22 cellular contexts compared by ENCODE assay signal in the genomic region with DNA sequence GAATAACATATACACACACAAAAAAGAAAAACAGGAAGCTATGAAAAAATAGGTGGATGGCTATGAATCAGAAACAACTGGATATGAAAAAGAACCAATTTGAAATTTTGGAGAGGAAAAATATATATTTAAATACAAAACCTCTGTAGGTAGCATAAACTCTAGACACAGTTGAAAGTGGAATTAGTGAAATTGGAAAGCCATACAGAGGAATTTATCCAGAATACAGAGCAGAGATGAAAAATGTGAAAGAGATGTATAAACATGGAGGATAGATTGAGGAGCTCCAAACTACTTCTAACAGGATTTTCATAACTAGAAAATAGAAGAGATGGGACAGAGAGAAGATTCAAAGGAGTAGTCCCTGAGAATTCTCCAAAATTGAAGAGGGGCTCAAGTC.
DNase-seq lines count a peak whose midpoint lies in the region; ATAC-seq and TF ChIP-seq lines count a peak whose summit lies in the region.
"Had no signal": no experiment of that assay in that cellular context is flagged by ENCODE, and none has a peak within 500 bp of the region (broad histone marks: within the 10 kb centered on the region; RNA-seq: fewer than 3 reads in every experiment).

No MANE protein-coding gene starts in this region.

- no peaks in the 10 kb centered on the region for H3K27me3 ChIP-seq in adipocyte (replicated peaks; ENCODE audit: control insufficient read depth, insufficient read depth, low read length)
- H3K27me3 ChIP-seq in CD4-positive, alpha-beta T cell (ENCODE audit: control insufficient read depth, insufficient read depth, low read length) = no peaks in the 10 kb centered on the region
- H3K27me3 ChIP-seq: BE2C; BLaER1 treated with 17β-estradiol and CSF1 and Interleukin-3, amounts not matched to agents 10 nM and 100 nM had no signal

- TF ChIP-seq CTCF in HEK293 (tag by site-specific recombination; IDR thresholded peaks at IDR 0.05) = no peak
- TF ChIP-seq CTCF in chondrocyte (IDR thresholded peaks at IDR 0.05) = no peak
- no peak for TF ChIP-seq CTCF in CD4-positive, alpha-beta T cell (IDR thresholded peaks at IDR 0.05)

- H3K36me3 ChIP-seq in HEK293 (ENCODE audit: control insufficient read depth in 2 of 2, insufficient read depth in 1 of 2, low read length in 2 of 2) = no peaks in the 10 kb centered on the region; a peak in 2 of 3 replicates
- H3K36me3 ChIP-seq in adipocyte (ENCODE audit: control insufficient read depth, insufficient read depth, low read length, severe bottlenecking) = peaks cover 36% of the 10 kb centered on the region
- H3K36me3 ChIP-seq: BE2C had no signal

- no peak for ATAC-seq in CD4-positive, alpha-beta T cell (ENCODE audit: poor library complexity)
- ATAC-seq: A549, GM23338, HCT116 had no signal

- H3K9me3 Mint-ChIP-seq in chondrocyte (ENCODE audit: low read depth) = peaks cover 40% of the 10 kb centered on the region
- H3K9me3 Mint-ChIP-seq in CD4-positive, alpha-beta T cell = peaks cover 23% of the 10 kb centered on the region

- H3K9me3 ChIP-seq in HEK293 (ENCODE audit: control insufficient read depth, insufficient read depth, low read depth, low read length) (peaks cover 7% of the 10 kb centered on the region), adipocyte (ENCODE audit: control insufficient read depth, low read length) (peaks cover 47% of the 10 kb centered on the region)
- H3K9me3 ChIP-seq in CD4-positive, alpha-beta T cell (ENCODE audit: control insufficient read depth, low read length) = peaks cover 33% of the 10 kb centered on the region
- H3K9me3 ChIP-seq: BE2C had no signal

- DNase-seq in adipocyte (ENCODE audit: low read depth) (no peak), chondrocyte (ENCODE audit: low spot score) (no peak), NCI-H2171 treated with DMSO at 0.1 percent for 48 hours (lab: John Stamatoyannopoulos, UW) (no peak)
- no peak for DNase-seq in activated CD4-positive, CD25-positive, alpha-beta regulatory T cell treated with anti-CD3 and anti-CD28 coated beads, Interleukin-2, amount 50 U/mL, for 72 hours
- DNase-seq in CD4-positive, alpha-beta T cell = no peak
- DNase-seq: 8988T; ACHN; AML-193; BE2C; Calu3; CD4-positive, alpha-beta memory T cell; COR-L47; DMS53; DMS79 treated with DMSO at 0.1 percent for 48 hours; GF-D8; H9 had no signal

- H3K4me3 ChIP-seq in HEK293 (ENCODE audit: low read depth, low read length) = no peak overlapping the region
- H3K4me3 ChIP-seq in adipocyte (ENCODE audit: low read length) = peak overlapping the region; percentile 15
- H3K4me3 ChIP-seq: A549, GM23338 had no signal

- peak overlapping the region; percentile 98 for H3K27ac Mint-ChIP-seq in chondrocyte (ENCODE audit: unreplicated experiment)
- no peak overlapping the region for H3K27ac Mint-ChIP-seq in CD4-positive, alpha-beta T cell
- H3K27ac Mint-ChIP-seq: CD14-positive monocyte; CD4-positive, alpha-beta memory T cell; GM23338; H9 had no signal

- H3K4me3 Mint-ChIP-seq in chondrocyte (ENCODE audit: unreplicated experiment) = no peak overlapping the region
- H3K4me3 Mint-ChIP-seq in CD4-positive, alpha-beta T cell = no peak overlapping the region
- H3K4me3 Mint-ChIP-seq: CD14-positive monocyte; CD4-positive, alpha-beta memory T cell; GM23338; H9 had no signal

- intact Hi-C loops in CD4-positive, alpha-beta T cell (cut with DNase I, micrococcal nuclease) = no loop called here

- H3K27me3 Mint-ChIP-seq in chondrocyte (ENCODE audit: low read depth) = no peaks in the 10 kb centered on the region
- H3K27me3 Mint-ChIP-seq in CD4-positive, alpha-beta T cell = no peaks in the 10 kb centered on the region

- H3K4me1 ChIP-seq in HEK293 (ENCODE audit: control insufficient read depth, insufficient read depth, low read length) (no peaks in the 10 kb centered on the region), adipocyte (ENCODE audit: control insufficient read depth, insufficient read depth, low read length) (peaks cover 16% of the 10 kb centered on the region)
- H3K4me1 ChIP-seq: A549, BE2C had no signal

- POLR2A ChIA-PET in HEK293 (lab: Yijun Ruan, JAX) = no interaction called here
- POLR2A ChIA-PET in CD4-positive, alpha-beta T cell (lab: Charles Lee) = no interaction called here

- H3K9ac ChIP-seq in adipocyte (ENCODE audit: low read length) = no peak overlapping the region
- H3K9ac ChIP-seq: BLaER1 treated with 17β-estradiol and CSF1 and Interleukin-3, amounts not matched to agents 10 nM and 100 nM had no signal

- H3K36me3 Mint-ChIP-seq in chondrocyte (ENCODE audit: low read depth) = peaks cover 55% of the 10 kb centered on the region
- H3K36me3 Mint-ChIP-seq in CD4-positive, alpha-beta T cell (ENCODE audit: low read depth) = peaks cover 70% of the 10 kb centered on the region

- CTCF ChIA-PET in HEK293 (lab: Yijun Ruan, JAX) = interaction anchor here (0.6 to 1.2 kb wide), 4 partner anchors 31 to 282 kb away, joined by 3 to 5 read pairs (median 3); no protein-coding TSS in a partner anchor
- CTCF ChIA-PET in CD4-positive, alpha-beta T cell (lab: Charles Lee) = no interaction called here

- no peak overlapping the region for H3K27ac ChIP-seq in HEK293 (ENCODE audit: extremely low read depth, low read depth, low read length)
- H3K27ac ChIP-seq in CD4-positive, alpha-beta T cell (ENCODE audit: low read depth, low read length) = no peak overlapping the region
- H3K27ac ChIP-seq: A549; BLaER1 treated with 17β-estradiol and CSF1 and Interleukin-3, amounts not matched to agents 10 nM and 100 nM had no signal

- peaks cover 71% of the 10 kb centered on the region for H3K4me1 Mint-ChIP-seq in chondrocyte (ENCODE audit: low read depth)
- no peaks in the 10 kb centered on the region for H3K4me1 Mint-ChIP-seq in CD4-positive, alpha-beta T cell (ENCODE audit: low read depth)
- H3K4me1 Mint-ChIP-seq: CD4-positive, alpha-beta memory T cell had no signal

TF ChIP-seq in HEK293, 187 proteins besides CTCF, POLR2A, EP300 and RAD21:
- peak; percentile 38 for TF ChIP-seq SETDB1 (IDR thresholded peaks at IDR 0.05; ENCODE audit: insufficient read length, low read length)
- TF ChIP-seq ZNF248 (tag by site-specific recombination; IDR thresholded peaks at IDR 0.05) = no peak
- TF ChIP-seq ZNF514 (tag by site-specific recombination; IDR thresholded peaks at IDR 0.05) = no peak
- no peak for TF ChIP-seq ZNF664 (tag by site-specific recombination; IDR thresholded peaks at IDR 0.05)
- no peak for TF ChIP-seq TRIM28 (IDR thresholded peaks at IDR 0.05; ENCODE audit: borderline replicate concordance, low read length)
